1 cellular context compared by ENCODE assay signal in genomic region chr16:89063768-89064320, GRCh38.
TF ChIP-seq lines count a peak whose summit lies in the region.

No MANE protein-coding gene starts in this region.

TF ChIP-seq in K562, 482 proteins besides CTCF, POLR2A, EP300 and RAD21:
- TF ChIP-seq UBTF (IDR thresholded peaks at IDR 0.05; ENCODE audit: borderline replicate concordance in 1 of 2, low read depth in 2 of 2, low read length in 2 of 2) = no peak
- no peak for TF ChIP-seq ZNF57 (CRISPR knock-in tag; IDR thresholded peaks at IDR 0.05)
- TF ChIP-seq, protein P1, sequence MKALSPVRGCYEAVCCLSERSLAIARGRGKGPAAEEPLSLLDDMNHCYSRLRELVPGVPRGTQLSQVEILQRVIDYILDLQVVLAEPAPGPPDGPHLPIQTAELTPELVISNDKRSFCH (CRISPR knock-in tag; IDR thresholded peaks at IDR 0.05) = no peak
- TF ChIP-seq, protein P1 (tag; IDR thresholded peaks at IDR 0.05) = no peak
- TF ChIP-seq MLLT1 (IDR thresholded peaks at IDR 0.05) = no peak
- 0 out of 2 replicates have a peak, but pooled peaks have one; percentile 5 for TF ChIP-seq TFAP4 (CRISPR knock-in tag; IDR thresholded peaks at IDR 0.05; ENCODE audit: borderline replicate concordance)
- no peak for TF ChIP-seq BDP1 (IDR thresholded peaks at IDR 0.05; ENCODE audit: insufficient read depth, insufficient read length)
- TF ChIP-seq MAX (CRISPR knock-in tag; IDR thresholded peaks at IDR 0.05) = no peak
- TF ChIP-seq ZNF586 (CRISPR knock-in tag; conservative IDR thresholded peaks at IDR 0.05) = no peak
